Comparison of ENCODE assay signal across 9 cellular contexts in the genomic region with DNA sequence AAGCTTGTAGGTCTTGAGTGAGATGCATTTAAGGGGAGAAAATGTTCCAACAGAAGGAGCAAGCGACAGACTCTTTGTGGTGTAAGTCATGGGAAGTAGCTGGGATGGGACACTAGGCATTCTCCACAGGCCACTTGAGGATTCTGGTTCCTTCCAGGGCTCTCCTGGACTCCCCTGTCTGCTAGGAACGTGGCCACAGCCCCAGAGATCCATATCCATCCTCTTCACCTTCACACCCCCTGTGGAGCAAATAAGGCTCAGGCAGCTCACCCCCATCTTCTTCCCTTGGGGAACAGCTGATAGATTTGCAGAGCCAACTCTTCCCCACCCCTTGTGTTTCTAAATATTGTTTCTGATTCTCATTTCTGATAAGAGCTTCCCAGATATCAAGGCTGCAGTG.
"Had no signal": no experiment of that assay in that cellular context is flagged by ENCODE, and none has a peak within 500 bp of the region (broad histone marks: within the 10 kb centered on the region; RNA-seq: fewer than 3 reads in every experiment).

No MANE protein-coding gene starts in this region.

- H3K36me3 ChIP-seq: HAP-1 had no signal

- H3K4me3 Mint-ChIP-seq: GM23338, H9, HFFc6 had no signal

- H3K4me3 ChIP-seq: GM23248, GM23338, HAP-1 had no signal

- DNase-seq: GM23248, GOT3, H7, H9, HCEC 1CT, HFFc6 had no signal

- H3K9me3 ChIP-seq: HAP-1 had no signal

- H3K27ac ChIP-seq: GM23248 had no signal

- H3K4me1 Mint-ChIP-seq: GM23338, H9 had no signal

- ATAC-seq: GM23338, HCT116 had no signal

- H3K4me1 ChIP-seq: HAP-1 had no signal

- H3K27ac Mint-ChIP-seq: GM23338, H9, HFFc6 had no signal

- H3K9me3 Mint-ChIP-seq: GM23338 had no signal
